10 cellular contexts compared by ENCODE assay signal in the genomic region with DNA sequence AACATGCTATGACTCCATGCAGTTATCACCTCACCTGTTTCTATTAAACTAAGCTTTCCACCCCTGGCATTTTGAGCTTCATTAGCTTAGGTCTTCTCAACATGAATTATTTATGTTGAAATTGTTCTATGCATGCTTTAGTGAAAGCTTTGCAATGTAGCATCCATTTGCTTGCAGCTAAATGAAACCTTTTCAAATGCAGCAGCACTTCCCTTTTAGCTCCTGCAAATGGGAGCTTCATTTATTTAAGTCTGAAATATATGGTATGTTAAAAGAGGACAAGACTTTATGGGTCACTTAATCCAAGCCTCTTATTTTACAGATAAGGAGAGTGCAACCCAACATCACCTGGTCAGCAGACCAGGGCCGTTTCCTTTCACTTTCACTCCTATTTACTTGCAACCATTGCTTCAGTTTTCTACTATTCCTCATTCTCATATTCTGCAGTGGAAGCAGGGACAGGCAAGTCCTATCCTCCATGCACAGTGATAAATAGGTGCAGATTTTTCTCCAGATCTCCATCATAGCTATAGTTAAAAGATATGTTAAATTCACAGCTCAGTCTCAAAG. TPM values are rescaled to one million over a fixed set of nuclear protein-coding genes. Genes with fewer than 3 reads are reported as not detected.
A peak's percentile ranks its signal among the peaks of the same experiment; 100 is the strongest.
DNase-seq lines count a peak whose midpoint lies in the region; ATAC-seq and TF ChIP-seq lines count a peak whose summit lies in the region.
"Had no signal": no experiment of that assay in that cellular context is flagged by ENCODE, and none has a peak within 500 bp of the region (broad histone marks: within the 10 kb centered on the region; RNA-seq: fewer than 3 reads in every experiment).

No MANE protein-coding gene starts in this region.

- H3K9me3 Mint-ChIP-seq in CD4-positive, alpha-beta memory T cell: no peaks in the 10 kb centered on the region
- no peaks in the 10 kb centered on the region for H3K9me3 Mint-ChIP-seq in central memory CD8-positive, alpha-beta T cell

- POLR2A ChIA-PET in CD4-positive, alpha-beta memory T cell (lab: Charles Lee; ENCODE audit: partially characterized antibody): interaction anchor here (0.7 to 1.8 kb wide), 6 partner anchors 10 to 74 kb away, joined by 3 to 11 read pairs (median 4); no protein-coding TSS in a partner anchor
- POLR2A ChIA-PET in RWPE1 (lab: Yijun Ruan, JAX; ENCODE audit: low non-redundant PET): no interaction called here

- DNase-seq in CD4-positive, alpha-beta memory T cell: no peak
- no peak for DNase-seq in central memory CD8-positive, alpha-beta T cell (ENCODE audit: low spot score in 2 of 2)
- no peak for DNase-seq in ureter (ENCODE audit: low spot score)
- no peak for DNase-seq in stimulated activated CD4-positive, alpha-beta T cell treated with anti-CD3 and anti-CD28 coated beads, Interleukin-4, amount 100 ng/mL, for 24 hours
- no peak for DNase-seq in RWPE1 (ENCODE audit: low spot score)
- DNase-seq: Karpas-422, sigmoid colon had no signal

- H3K27me3 ChIP-seq in CD4-positive, alpha-beta memory T cell (ENCODE audit: insufficient read depth, low read length): no peaks in the 10 kb centered on the region
- H3K27me3 ChIP-seq: sigmoid colon had no signal

- H3K27ac ChIP-seq in CD4-positive, alpha-beta memory T cell (ENCODE audit: low read depth, low read length): no peak overlapping the region
- no peak overlapping the region for H3K27ac ChIP-seq in RWPE1
- H3K27ac ChIP-seq: sigmoid colon had no signal

- H3K36me3 ChIP-seq in CD4-positive, alpha-beta memory T cell (ENCODE audit: insufficient read depth, low read length): no peaks in the 10 kb centered on the region
- H3K36me3 ChIP-seq: sigmoid colon had no signal

- H3K4me3 ChIP-seq in CD4-positive, alpha-beta memory T cell (ENCODE audit: low read length in 2 of 2): peak overlapping the region in 1 of 2 donors; percentile 21
- H3K4me3 ChIP-seq: sigmoid colon had no signal

- H3K36me3 Mint-ChIP-seq in CD4-positive, alpha-beta memory T cell: no peaks in the 10 kb centered on the region
- H3K36me3 Mint-ChIP-seq in central memory CD8-positive, alpha-beta T cell (ENCODE audit: insufficient read depth): no peaks in the 10 kb centered on the region

- peak overlapping the region in 5 of 7 donors; percentile 29 to 79 (median 54) for H3K27ac Mint-ChIP-seq in CD4-positive, alpha-beta memory T cell
- H3K27ac Mint-ChIP-seq in central memory CD8-positive, alpha-beta T cell (ENCODE audit: low read depth): peak overlapping the region; percentile 16

- peak overlapping the region; percentile 17 to 81 (median 77) for H3K4me3 Mint-ChIP-seq in CD4-positive, alpha-beta memory T cell
- peak overlapping the region; percentile 64 for H3K4me3 Mint-ChIP-seq in central memory CD8-positive, alpha-beta T cell

- no peaks in the 10 kb centered on the region for H3K9me3 ChIP-seq in CD4-positive, alpha-beta memory T cell (ENCODE audit: control insufficient read depth in 1 of 2, low read length in 2 of 2)
- H3K9me3 ChIP-seq: sigmoid colon had no signal

- ATAC-seq in GM19452 (IDR thresholded peaks at IDR 0.05; ENCODE audit: unreplicated experiment) (peak; percentile 75), HG03460 (IDR thresholded peaks at IDR 0.05; ENCODE audit: unreplicated experiment) (peak; percentile 77), HG03159 (IDR thresholded peaks at IDR 0.05; ENCODE audit: unreplicated experiment) (no peak)
- no peak for ATAC-seq in central memory CD8-positive, alpha-beta T cell (replicated peaks; ENCODE audit: extremely low read depth, poor library complexity, severe bottlenecking)

- intact Hi-C loops in CD4-positive, alpha-beta memory T cell (cut with micrococcal nuclease): loop anchor here (5.0 kb wide), 1 partner anchor 110 kb away; no protein-coding TSS in a partner anchor

- H3K4me1 ChIP-seq in CD4-positive, alpha-beta memory T cell (ENCODE audit: insufficient read depth, low read length): peaks cover 20% of the 10 kb centered on the region

- no peaks in the 10 kb centered on the region for H3K27me3 Mint-ChIP-seq in CD4-positive, alpha-beta memory T cell
- H3K27me3 Mint-ChIP-seq in central memory CD8-positive, alpha-beta T cell: no peaks in the 10 kb centered on the region

- no peak for TF ChIP-seq CTCF in RWPE1 (conservative IDR thresholded peaks at IDR 0.05; ENCODE audit: low read depth)

- CTCF ChIA-PET in CD4-positive, alpha-beta memory T cell (lab: Charles Lee; ENCODE audit: partially characterized antibody): interaction anchor here (0.8 to 2.2 kb wide), 11 partner anchors 10 to 135 kb away, joined by 3 to 5 read pairs (median 3); no protein-coding TSS in a partner anchor
- CTCF ChIA-PET in RWPE1 (lab: Yijun Ruan, JAX): interaction anchor here (0.6 kb wide), 1 partner anchor 951 kb away, joined by 3 read pairs; no protein-coding TSS in a partner anchor

- peaks cover 17 to 27% (median 19%) of the 10 kb centered on the region in 4 donors for H3K4me1 Mint-ChIP-seq in CD4-positive, alpha-beta memory T cell
- peaks cover 14% of the 10 kb centered on the region for H3K4me1 Mint-ChIP-seq in central memory CD8-positive, alpha-beta T cell

RNA-seq across cellular contexts. Expression of a gene that starts 56.4 kb away (rescaled TPM):
- total RNA-seq in CD4-positive, alpha-beta memory T cell: 10 to 100 TPM; 58.0 to 59.5 TPM
- 10 to 100 TPM; 50.8 to 56.3 TPM for polyA plus RNA-seq in CD4-positive, alpha-beta memory T cell
- total RNA-seq in ureter: 8.3 TPM

Comparison
In these comparisons a context has a peak if more than half of its experiments do, and no peak if none do; other contexts are left out.
1. ATAC-seq: peak in GM19452 (single experiment) and HG03460 (single experiment); none in central memory CD8-positive, alpha-beta T cell (single experiment) and HG03159 (single experiment).